ENCODE assay signal across 8 cellular contexts in the genomic region with DNA sequence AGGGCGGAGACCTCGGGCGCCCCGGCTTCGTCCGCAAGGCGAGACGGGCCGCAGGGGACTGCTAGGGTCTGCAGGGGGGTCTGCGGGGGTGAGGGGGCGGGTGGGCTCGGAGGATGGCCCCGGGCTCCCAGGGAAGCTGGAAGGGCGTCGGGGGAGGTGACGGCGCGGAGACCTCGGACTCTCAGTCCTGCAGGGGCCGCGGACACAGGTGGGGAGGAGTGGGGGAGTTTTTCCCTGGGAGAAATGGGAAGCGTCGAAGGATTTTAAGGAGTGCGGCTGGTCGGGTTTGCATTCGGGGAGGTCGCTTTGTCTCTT. TPM values are rescaled to one million over a fixed set of nuclear protein-coding genes. Genes with fewer than 3 reads are reported as not detected.
DNase-seq lines count a peak whose midpoint lies in the region; ATAC-seq, FAIRE-seq and TF ChIP-seq lines count a peak whose summit lies in the region.

No MANE protein-coding gene starts in this region.

- H3K4me1 Mint-ChIP-seq in activated naive CD4-positive, alpha-beta T cell treated with anti-CD3 and anti-CD28 coated beads, Interleukin-2, amount 10 ng/mL, durations not matched to agents 7 days and 5 days = peaks cover 24% of the 10 kb centered on the region

- no peak for FAIRE-seq in urothelium cell line (lab: Jason Lieb, UNC)

- H3K9me3 ChIP-seq in breast epithelium (no peaks in the 10 kb centered on the region), mesodermal cell (ENCODE audit: control insufficient read depth, low read length) (peaks cover 7% of the 10 kb centered on the region), upper lobe of left lung (no peaks in the 10 kb centered on the region)

- no peak overlapping the region for H3K27ac Mint-ChIP-seq in activated naive CD4-positive, alpha-beta T cell treated with anti-CD3 and anti-CD28 coated beads, Interleukin-2, amount 10 ng/mL, durations not matched to agents 7 days and 5 days

- peaks cover 63% of the 10 kb centered on the region for H3K27me3 Mint-ChIP-seq in activated naive CD4-positive, alpha-beta T cell treated with anti-CD3 and anti-CD28 coated beads, Interleukin-2, amount 10 ng/mL, durations not matched to agents 7 days and 5 days

- H3K27ac ChIP-seq in breast epithelium (peak overlapping the region; percentile 45 to 65), mesodermal cell (ENCODE audit: low read depth, low read length, severe bottlenecking) (no peak overlapping the region), upper lobe of left lung (peak overlapping the region in 2 of 4 donors; percentile 48 to 49)

- H3K4me3 ChIP-seq in breast epithelium (peak overlapping the region; percentile 49 to 76 (median 60)), mesodermal cell (ENCODE audit: extremely low read depth, insufficient read depth, low read length, poor library complexity, severe bottlenecking) (peak overlapping the region; percentile 48), upper lobe of left lung (peak overlapping the region; percentile 35 to 64 (median 50))

- H3K36me3 Mint-ChIP-seq in activated naive CD4-positive, alpha-beta T cell treated with anti-CD3 and anti-CD28 coated beads, Interleukin-2, amount 10 ng/mL, durations not matched to agents 7 days and 5 days = peaks cover 5% of the 10 kb centered on the region

- TF ChIP-seq POLR2A in breast epithelium (IDR thresholded peaks at IDR 0.05) = no peak
- no peak for TF ChIP-seq POLR2A in upper lobe of left lung (IDR thresholded peaks at IDR 0.05)

- TF ChIP-seq EP300 in upper lobe of left lung (IDR thresholded peaks at IDR 0.05) = no peak

- H3K9me3 Mint-ChIP-seq in activated naive CD4-positive, alpha-beta T cell treated with anti-CD3 and anti-CD28 coated beads, Interleukin-2, amount 10 ng/mL, durations not matched to agents 7 days and 5 days = peaks cover 7% of the 10 kb centered on the region

- H3K36me3 ChIP-seq in breast epithelium (no peaks in the 10 kb centered on the region), mesodermal cell (ENCODE audit: control insufficient read depth, insufficient read depth, low read length) (no peaks in the 10 kb centered on the region), upper lobe of left lung (no peaks in the 10 kb centered on the region)

- no peak for DNase-seq in activated naive CD4-positive, alpha-beta T cell treated with anti-CD3 and anti-CD28 coated beads, Interleukin-2, amount 10 ng/mL, durations not matched to agents 7 days and 5 days
- DNase-seq in activated naive CD4-positive, alpha-beta T cell treated with anti-CD3 and anti-CD28 coated beads, Interleukin-2, amount 50 U/mL, for 16 hours = no peak
- DNase-seq in breast epithelium (ENCODE audit: low spot score in 2 of 2) (no peak), upper lobe of left lung (no peak), NCI-H1417 treated with DMSO at 0.1 percent for 48 hours (lab: John Stamatoyannopoulos, UW) (no peak), SKM-1 (lab: John Stamatoyannopoulos, UW; ENCODE audit: unreplicated experiment) (no peak), urothelium cell line (ENCODE audit: low spot score) (no peak)

- peak overlapping the region; percentile 60 for H3K4me3 Mint-ChIP-seq in activated naive CD4-positive, alpha-beta T cell treated with anti-CD3 and anti-CD28 coated beads, Interleukin-2, amount 10 ng/mL, durations not matched to agents 7 days and 5 days

- intact Hi-C loops in breast epithelium (cut with DNase I; ENCODE audit: low total_unique reads) = no loop called here

- no peak for TF ChIP-seq CTCF in breast epithelium (IDR thresholded peaks at IDR 0.05)
- no peak for TF ChIP-seq CTCF in upper lobe of left lung (IDR thresholded peaks at IDR 0.05)

- H3K27me3 ChIP-seq in breast epithelium = no peaks in the 10 kb centered on the region
- no peaks in the 10 kb centered on the region for H3K27me3 ChIP-seq in upper lobe of left lung

- 0 to 4% methylated on average over 13 to 20 of the region's 27 CpGs for WGBS in mesodermal cell (ENCODE audit: insufficient coverage in 2 of 2), 2 experiments
- 0 to 1% methylated on average over 6 to 20 of the region's 27 CpGs for WGBS in upper lobe of left lung, 2 donors

- CTCF ChIA-PET in activated naive CD4-positive, alpha-beta T cell treated with anti-CD3 and anti-CD28 coated beads, Interleukin-2, amount 10 ng/mL, durations not matched to agents 7 days and 5 days (lab: Charles Lee) = interaction anchor here (1.4 to 2.9 kb wide), 4 partner anchors 54 to 104 kb away, joined by 4 to 21 read pairs (median 6); a partner anchor contains a TSS

- H3K4me1 ChIP-seq in breast epithelium (peaks cover 10% of the 10 kb centered on the region in 2 donors), mesodermal cell (ENCODE audit: control insufficient read depth, insufficient read depth, low read length, poor library complexity, severe bottlenecking) (no peaks in the 10 kb centered on the region), upper lobe of left lung (peaks cover 19 to 25% (median 21%) of the 10 kb centered on the region in 4 donors)

- no peak for ATAC-seq in upper lobe of left lung (ENCODE audit: low FRiP score in 2 of 2)

RNA-seq across cellular contexts. Expression of a gene that starts 25.9 kb away (rescaled TPM):
- total RNA-seq in breast epithelium (10 to 100 TPM in 1 of 3 donors, 1 to 10 TPM in 2; 3.5 to 11.4 (median 9.2) TPM), upper lobe of left lung (10 to 100 TPM; 13.9 to 24.8 (median 20.9) TPM)
- 4.0 TPM for polyA plus RNA-seq in mesodermal cell (2013, experiment 1 of 2)
- polyA plus RNA-seq in mesodermal cell (2013, experiment 2 of 2) = 3.3 TPM

RNA-seq across cellular contexts. Expression of a gene that starts 31.3 kb away (rescaled TPM):
- 100 to 1,000 TPM in 2 of 3 donors, 10 to 100 TPM in 1; 91.9 to 119 (median 116) TPM for total RNA-seq in breast epithelium
- polyA plus RNA-seq in mesodermal cell (2013, experiment 1 of 2) = 113 TPM
- 91.0 TPM for polyA plus RNA-seq in mesodermal cell (2013, experiment 2 of 2)
- 100 to 1,000 TPM; 122 to 283 (median 191) TPM for total RNA-seq in upper lobe of left lung

RNA-seq across cellular contexts. Expression of a gene that starts 38.3 kb away (rescaled TPM):
- total RNA-seq in breast epithelium (10 to 100 TPM; 10.1 to 14.8 (median 13.8) TPM), upper lobe of left lung (10 to 100 TPM; 24.2 to 57.8 (median 35.6) TPM)
- polyA plus RNA-seq in mesodermal cell (2013, experiment 1 of 2) = 12.4 TPM
- 11.6 TPM for polyA plus RNA-seq in mesodermal cell (2013, experiment 2 of 2)
